ENCODE assay signal across 19 cellular contexts in the genomic region with DNA sequence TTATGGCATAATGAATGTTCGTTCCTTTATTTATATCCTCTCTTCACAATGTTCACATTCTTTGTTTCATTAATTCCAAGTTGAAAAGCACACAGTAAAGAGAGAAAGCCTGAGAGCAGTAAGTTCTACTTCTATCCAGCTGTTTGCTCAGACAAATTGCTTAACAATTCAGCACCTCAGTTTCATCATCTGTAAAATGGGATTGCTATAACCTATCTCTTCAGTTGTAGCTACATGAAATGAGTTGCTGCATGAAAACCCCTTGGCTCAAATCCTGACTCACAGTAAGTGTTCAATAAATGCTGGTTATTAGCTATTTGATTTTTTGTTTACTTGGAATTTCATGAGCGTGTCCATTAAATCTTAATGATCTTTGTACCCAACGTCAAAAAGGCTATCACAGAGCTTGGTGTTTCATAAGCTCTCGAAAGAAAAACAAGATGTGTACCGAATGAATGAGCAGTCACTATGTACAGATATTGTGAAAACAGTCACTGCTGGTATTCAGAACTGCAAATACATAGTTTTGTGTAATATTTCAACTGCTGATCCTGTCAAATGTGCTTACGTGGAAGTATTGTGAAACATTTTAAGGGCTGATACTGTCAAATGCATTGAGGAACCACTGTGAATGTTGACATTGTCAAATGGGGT.
DNase-seq lines count a peak whose midpoint lies in the region; ATAC-seq, FAIRE-seq and TF ChIP-seq lines count a peak whose summit lies in the region.
"Had no signal": no experiment of that assay in that cellular context is flagged by ENCODE, and none has a peak within 500 bp of the region (broad histone marks: within the 10 kb centered on the region; RNA-seq: fewer than 3 reads in every experiment).

No MANE protein-coding gene starts in this region.

- intact Hi-C loops in IMR-90 (cut with micrococcal nuclease) (no loop called here), left lung (cut with DNase I) (no loop called here)

- no peak for TF ChIP-seq RAD21 in IMR-90 (IDR thresholded peaks at IDR 0.05; ENCODE audit: low read length)

- H4K20me1 ChIP-seq in IMR-90 (ENCODE audit: insufficient read depth, low read length): no peaks in the 10 kb centered on the region

- no peak overlapping the region for H2AK5ac ChIP-seq in IMR-90 (ENCODE audit: low read depth, low read length)

- H3K36me3 ChIP-seq in IMR-90 (ENCODE audit: control insufficient read depth, insufficient read depth, low read length) (no peaks in the 10 kb centered on the region), left lung (no peaks in the 10 kb centered on the region), small intestine (ENCODE audit: control insufficient read depth in 2 of 2, insufficient read depth in 2 of 2, low read length in 2 of 2) (no peaks in the 10 kb centered on the region)
- H3K36me3 ChIP-seq: BE2C had no signal

- in situ Hi-C loops in IMR-90 (cut with MboI; ENCODE audit: low sequenced_read_pairs): no loop called here

- H3K9me3 ChIP-seq in IMR-90 (ENCODE audit: control insufficient read depth, insufficient read depth, low read length): no peaks in the 10 kb centered on the region
- peaks cover 0 to 8% of the 10 kb centered on the region in 2 donors for H3K9me3 ChIP-seq in left lung
- H3K9me3 ChIP-seq in small intestine (ENCODE audit: control insufficient read depth, low read depth): no peaks in the 10 kb centered on the region
- H3K9me3 ChIP-seq: BE2C had no signal

- no peak overlapping the region for H2BK20ac ChIP-seq in IMR-90 (ENCODE audit: low read depth, low read length)

- WGBS in IMR-90 (ENCODE audit: extremely low coverage in 2 of 2, insufficient read length in 1 of 2), 2 experiments: no CpG with 5 or more reads among the region's 6 CpGs
- WGBS in small intestine, 3 donors: 31 to 70% (median 41%) methylated on average over 6 of the region's 6 CpGs

- H3K4me3 ChIP-seq in IMR-90 (ENCODE audit: insufficient read depth, low read depth, low read length) (no peak overlapping the region), NB4 (ENCODE audit: low read depth, low read length) (no peak overlapping the region), left lung (no peak overlapping the region), small intestine (ENCODE audit: low read depth in 1 of 2, low read length in 2 of 2) (no peak overlapping the region)

- ATAC-seq in IMR-90 (ENCODE audit: low read depth): no peak
- peak; percentile 59 for ATAC-seq in left lung
- ATAC-seq: HCT116 had no signal

- no peak overlapping the region for H2AK9ac ChIP-seq in IMR-90 (replicated peaks; ENCODE audit: low read depth, low read length, poor library complexity)

- no peak for TF ChIP-seq CTCF in IMR-90 (conservative IDR thresholded peaks at IDR 0.05; ENCODE audit: low read depth, low read length)
- TF ChIP-seq CTCF in NB4 (IDR thresholded peaks at IDR 0.05; ENCODE audit: low read depth, low read length): no peak
- no peak for TF ChIP-seq CTCF in left lung (IDR thresholded peaks at IDR 0.05)

- TF ChIP-seq POLR2A in IMR-90 (IDR thresholded peaks at IDR 0.05; ENCODE audit: low read depth, low read length) (no peak), NB4 (IDR thresholded peaks at IDR 0.05; ENCODE audit: extremely low read depth, insufficient read length) (no peak), GM12891 (IDR thresholded peaks at IDR 0.05; ENCODE audit: low read depth, low read length) (no peak)

- no peak overlapping the region for H3K23ac ChIP-seq in IMR-90 (ENCODE audit: low read depth, low read length)

- H4K8ac ChIP-seq in IMR-90 (ENCODE audit: low read depth in 2 of 2, low read length in 2 of 2): no peak overlapping the region

- dilution Hi-C loops in IMR-90 (cut with HindIII; ENCODE audit: low sequenced_read_pairs, unreplicated experiment): no loop called here

- H4K91ac ChIP-seq in IMR-90 (ENCODE audit: insufficient read depth, low read depth, low read length): no peak overlapping the region

- no peak overlapping the region for H2BK5ac ChIP-seq in IMR-90 (ENCODE audit: low read depth, low read length, poor library complexity, severe bottlenecking)

- H3K4me1 ChIP-seq in IMR-90 (ENCODE audit: control insufficient read depth, insufficient read depth, low read length) (no peaks in the 10 kb centered on the region), left lung (no peaks in the 10 kb centered on the region), small intestine (ENCODE audit: control insufficient read depth in 2 of 2, insufficient read depth in 1 of 2, low read depth in 1 of 2, low read length in 1 of 2) (no peaks in the 10 kb centered on the region)

- no peak overlapping the region for H3K4ac ChIP-seq in IMR-90 (ENCODE audit: low read depth, low read length)

- no peak overlapping the region for H4K5ac ChIP-seq in IMR-90 (ENCODE audit: low read depth, low read length)

- no peak for FAIRE-seq in small intestine (lab: Jason Lieb, UNC)
- FAIRE-seq in GM12891 (lab: Jason Lieb, UNC): no peak
- FAIRE-seq: H1, RCC 7860 had no signal

- no peak overlapping the region for H3K56ac ChIP-seq in IMR-90 (ENCODE audit: extremely low read depth, insufficient read depth, low read length)

- no peak overlapping the region for H3K14ac ChIP-seq in IMR-90 (replicated peaks; ENCODE audit: low read depth, low read length)

- H2BK120ac ChIP-seq in IMR-90 (ENCODE audit: low read depth, low read length): no peak overlapping the region

- CTCF ChIA-PET in IMR-90 (lab: Yijun Ruan, JAX): no interaction called here

- no peaks in the 10 kb centered on the region for H3K9me1 ChIP-seq in IMR-90 (ENCODE audit: insufficient read depth, low read length)

- H3K27ac ChIP-seq in IMR-90 (ENCODE audit: insufficient read depth, low read length): no peak overlapping the region
- H3K27ac ChIP-seq in left lung: no peak overlapping the region
- H3K27ac ChIP-seq in small intestine (ENCODE audit: low read depth in 1 of 2, low read length in 1 of 2): no peak overlapping the region

- H3K79me1 ChIP-seq in IMR-90 (ENCODE audit: low read depth in 1 of 2, low read length in 2 of 2): no peaks in the 10 kb centered on the region

- no peak overlapping the region for H2AFZ ChIP-seq in IMR-90 (replicated peaks; ENCODE audit: low read length, poor library complexity)

- H3K9ac ChIP-seq in IMR-90 (ENCODE audit: low read depth, low read length): no peak overlapping the region

- no peak overlapping the region for H3K18ac ChIP-seq in IMR-90 (ENCODE audit: low read depth, low read length)

- H3K4me2 ChIP-seq in IMR-90 (ENCODE audit: low read depth, low read length): no peak overlapping the region

- DNase-seq in IMR-90 (no peak), NB4 (ENCODE audit: low read depth) (peak; percentile 11), left lung (no peak), small intestine (peak; percentile 25), NOMO-1 treated with dmso at 0.1 percent for 144 hours (lab: John Stamatoyannopoulos, UW; ENCODE audit: unreplicated experiment) (no peak), GM12891 (ENCODE audit: insufficient read length, low spot score) (no peak), NCI-H1092 treated with DMSO at 0.1 percent for 48 hours (lab: John Stamatoyannopoulos, UW) (no peak)
- DNase-seq: BE2C, DMS53, GDM1, MM.1S, NCI-H1417, NCI-H1694 treated with DMSO at 0.1 percent for 48 hours, NCI-H2227 treated with DMSO at 0.1 percent for 48 hours, NCI-H510A, NCI-H748 treated with DMSO at 0.1 percent for 48 hours had no signal

- H2BK15ac ChIP-seq in IMR-90 (ENCODE audit: low read depth, low read length): no peak overlapping the region

- no TSS peak for BruUV-seq in IMR-90 (replicated peaks; lab: Mats Ljungman, UMichigan)

- H3K27me3 ChIP-seq in IMR-90 (ENCODE audit: control insufficient read depth, insufficient read depth, low read length) (no peaks in the 10 kb centered on the region), left lung (no peaks in the 10 kb centered on the region), small intestine (ENCODE audit: control insufficient read depth in 2 of 2, insufficient read depth in 2 of 2, low read length in 2 of 2) (no peaks in the 10 kb centered on the region)
- H3K27me3 ChIP-seq: BE2C had no signal

- POLR2A ChIA-PET in IMR-90 (lab: Charles Lee; ENCODE audit: unreplicated experiment): no interaction called here

TF ChIP-seq in IMR-90, 13 proteins besides CTCF, POLR2A, EP300 and RAD21:
- peak; percentile 54 for TF ChIP-seq CEBPB (IDR thresholded peaks at IDR 0.05; ENCODE audit: low read depth, low read length)
- TF ChIP-seq CHD1 (IDR thresholded peaks at IDR 0.05; ENCODE audit: low read depth, low read length): no peak
- no peak for TF ChIP-seq RCOR1 (IDR thresholded peaks at IDR 0.05; ENCODE audit: insufficient replicate concordance, low read length)
TF ChIP-seq in IMR-90: peak in this region for 1.

TF ChIP-seq in GM12891, 5 proteins besides CTCF, POLR2A, EP300 and RAD21:
- TF ChIP-seq PAX5 (IDR thresholded peaks at IDR 0.05; ENCODE audit: insufficient read depth, low read length, severe bottlenecking) (no peak), TAF1 (IDR thresholded peaks at IDR 0.05; ENCODE audit: low read depth, low read length) (no peak), POU2F2 (IDR thresholded peaks at IDR 0.05; ENCODE audit: low read depth, low read length) (no peak), SPI1 (IDR thresholded peaks at IDR 0.05; ENCODE audit: low read depth, low read length) (no peak), POLR2AphosphoS5 (IDR thresholded peaks at IDR 0.05; ENCODE audit: low read depth, low read length) (no peak)

Comparison
In these comparisons a context has a peak if more than half of its experiments do, and no peak if none do; other contexts are left out.
1. DNase-seq: peak in NB4 (single experiment) and small intestine (single experiment); none in IMR-90 (single experiment), left lung (0 of 2), NOMO-1 treated with dmso at 0.1 percent for 144 hours (single experiment), GM12891 (single experiment) and NCI-H1092 treated with DMSO at 0.1 percent for 48 hours (single experiment).